1 cellular context compared by ENCODE assay signal in the genomic region with DNA sequence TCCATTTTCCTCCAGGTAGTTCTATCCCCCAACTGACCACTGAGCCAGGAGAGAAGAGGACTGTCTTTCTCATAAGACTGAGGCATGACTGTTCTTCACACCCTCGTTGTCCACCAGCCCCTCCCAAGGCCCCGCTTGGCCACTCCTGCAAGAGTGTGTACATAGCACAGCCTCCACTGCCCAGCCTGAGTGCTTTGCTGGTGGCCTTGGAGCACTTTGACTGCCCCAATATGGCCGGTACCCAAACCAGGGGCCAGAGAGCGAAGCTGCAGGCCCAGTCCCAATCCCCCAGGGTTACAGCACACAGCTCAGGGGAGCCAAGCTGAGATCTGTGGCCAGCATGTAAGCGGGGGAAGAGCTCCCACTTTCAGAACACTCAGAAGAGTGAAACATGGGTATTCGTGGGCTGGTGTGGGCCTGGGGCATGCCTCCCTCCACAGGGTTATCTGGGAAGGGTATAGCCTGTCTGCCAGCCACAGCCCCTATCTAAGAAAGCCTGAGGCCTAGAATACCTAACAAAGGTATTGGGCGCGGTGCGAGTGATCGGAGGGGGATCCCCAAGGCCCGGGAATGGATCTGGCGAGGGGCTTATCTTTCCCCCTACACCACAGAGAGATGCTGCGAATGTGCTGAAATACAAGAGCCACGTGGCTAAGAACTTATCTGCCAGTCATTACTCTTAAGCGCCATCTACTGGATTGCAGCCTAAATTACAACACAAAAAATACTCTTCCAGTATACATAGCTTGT.
TF ChIP-seq lines count a peak whose summit lies in the region.

No MANE protein-coding gene starts in this region.

TF ChIP-seq in HepG2, 621 proteins besides CTCF, POLR2A, EP300 and RAD21 (continued from another document):
- TF ChIP-seq, protein P1, sequence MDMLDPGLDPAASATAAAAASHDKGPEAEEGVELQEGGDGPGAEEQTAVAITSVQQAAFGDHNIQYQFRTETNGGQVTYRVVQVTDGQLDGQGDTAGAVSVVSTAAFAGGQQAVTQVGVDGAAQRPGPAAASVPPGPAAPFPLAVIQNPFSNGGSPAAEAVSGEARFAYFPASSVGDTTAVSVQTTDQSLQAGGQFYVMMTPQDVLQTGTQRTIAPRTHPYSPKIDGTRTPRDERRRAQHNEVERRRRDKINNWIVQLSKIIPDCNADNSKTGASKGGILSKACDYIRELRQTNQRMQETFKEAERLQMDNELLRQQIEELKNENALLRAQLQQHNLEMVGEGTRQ (IDR thresholded peaks at IDR 0.05; ENCODE audit: low read depth, low read length): no peak
- TF ChIP-seq, protein P1 (CRISPR knock-in tag; IDR thresholded peaks at IDR 0.05; ENCODE audit: borderline replicate concordance): peak; percentile 46; the same call in 1 of the 2 replicates
- TF ChIP-seq, protein P2, sequence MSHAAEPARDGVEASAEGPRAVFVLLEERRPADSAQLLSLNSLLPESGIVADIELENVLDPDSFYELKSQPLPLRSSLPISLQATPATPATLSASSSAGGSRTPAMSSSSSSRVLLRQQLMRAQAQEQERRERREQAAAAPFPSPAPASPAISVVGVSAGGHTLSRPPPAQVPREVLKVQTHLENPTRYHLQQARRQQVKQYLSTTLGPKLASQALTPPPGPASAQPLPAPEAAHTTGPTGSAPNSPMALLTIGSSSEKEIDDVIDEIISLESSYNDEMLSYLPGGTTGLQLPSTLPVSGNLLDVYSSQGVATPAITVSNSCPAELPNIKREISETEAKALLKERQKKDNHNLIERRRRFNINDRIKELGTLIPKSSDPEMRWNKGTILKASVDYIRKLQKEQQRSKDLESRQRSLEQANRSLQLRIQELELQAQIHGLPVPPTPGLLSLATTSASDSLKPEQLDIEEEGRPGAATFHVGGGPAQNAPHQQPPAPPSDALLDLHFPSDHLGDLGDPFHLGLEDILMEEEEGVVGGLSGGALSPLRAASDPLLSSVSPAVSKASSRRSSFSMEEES (CRISPR knock-in tag; IDR thresholded peaks at IDR 0.05): 0 out of 2 replicates have a peak, but pooled peaks have one; percentile 34
- TF ChIP-seq ZNF598 (CRISPR knock-in tag; IDR thresholded peaks at IDR 0.05; ENCODE audit: borderline replicate concordance) (peak; percentile 70; the same call in 1 of the 2 replicates), CEBPG (CRISPR knock-in tag; IDR thresholded peaks at IDR 0.05) (peak; percentile 25; the same call in 1 of the 2 replicates), ZNF12 (CRISPR knock-in tag; IDR thresholded peaks at IDR 0.05) (no peak), KLF15 (CRISPR knock-in tag; IDR thresholded peaks at IDR 0.05; ENCODE audit: borderline replicate concordance) (no peak), JARID2 (CRISPR knock-in tag; IDR thresholded peaks at IDR 0.05; ENCODE audit: insufficient replicate concordance) (no peak), SMC3 (IDR thresholded peaks at IDR 0.05; ENCODE audit: low read length) (peak; percentile 60), ZNF788 (CRISPR knock-in tag; IDR thresholded peaks at IDR 0.05; ENCODE audit: borderline replicate concordance) (no peak), ZNF496 (CRISPR knock-in tag; IDR thresholded peaks at IDR 0.05; ENCODE audit: insufficient replicate concordance) (no peak), SETDB1 (CRISPR knock-in tag; IDR thresholded peaks at IDR 0.05; ENCODE audit: borderline replicate concordance) (no peak), ZBTB7A (CRISPR knock-in tag; IDR thresholded peaks at IDR 0.05) (peak; percentile 56; the same call in 1 of the 2 replicates), ZBTB3 (CRISPR knock-in tag; IDR thresholded peaks at IDR 0.05; ENCODE audit: borderline replicate concordance, low read depth) (no peak), TEAD3 (CRISPR knock-in tag; optimal IDR thresholded peaks at IDR 0.05; ENCODE audit: borderline replicate concordance) (peak; percentile 48), STAG1 (CRISPR knock-in tag; IDR thresholded peaks at IDR 0.05) (peak; percentile 80), PPARG (CRISPR knock-in tag; conservative IDR thresholded peaks at IDR 0.05) (0 out of 2 replicates have a peak, but pooled peaks have one; percentile 21), ZMYM4 (CRISPR knock-in tag; IDR thresholded peaks at IDR 0.05) (peak; percentile 72; the same call in 1 of the 2 replicates)
- TF ChIP-seq, protein P3, sequence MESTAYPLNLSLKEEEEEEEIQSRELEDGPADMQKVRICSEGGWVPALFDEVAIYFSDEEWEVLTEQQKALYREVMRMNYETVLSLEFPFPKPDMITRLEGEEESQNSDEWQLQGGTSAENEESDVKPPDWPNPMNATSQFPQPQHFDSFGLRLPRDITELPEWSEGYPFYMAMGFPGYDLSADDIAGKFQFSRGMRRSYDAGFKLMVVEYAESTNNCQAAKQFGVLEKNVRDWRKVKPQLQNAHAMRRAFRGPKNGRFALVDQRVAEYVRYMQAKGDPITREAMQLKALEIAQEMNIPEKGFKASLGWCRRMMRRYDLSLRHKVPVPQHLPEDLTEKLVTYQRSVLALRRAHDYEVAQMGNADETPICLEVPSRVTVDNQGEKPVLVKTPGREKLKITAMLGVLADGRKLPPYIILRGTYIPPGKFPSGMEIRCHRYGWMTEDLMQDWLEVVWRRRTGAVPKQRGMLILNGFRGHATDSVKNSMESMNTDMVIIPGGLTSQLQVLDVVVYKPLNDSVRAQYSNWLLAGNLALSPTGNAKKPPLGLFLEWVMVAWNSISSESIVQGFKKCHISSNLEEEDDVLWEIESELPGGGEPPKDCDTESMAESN (CRISPR knock-in tag; conservative IDR thresholded peaks at IDR 0.05): 0 out of 2 replicates have a peak, but pooled peaks have one; percentile 48
- TF ChIP-seq, protein P4, sequence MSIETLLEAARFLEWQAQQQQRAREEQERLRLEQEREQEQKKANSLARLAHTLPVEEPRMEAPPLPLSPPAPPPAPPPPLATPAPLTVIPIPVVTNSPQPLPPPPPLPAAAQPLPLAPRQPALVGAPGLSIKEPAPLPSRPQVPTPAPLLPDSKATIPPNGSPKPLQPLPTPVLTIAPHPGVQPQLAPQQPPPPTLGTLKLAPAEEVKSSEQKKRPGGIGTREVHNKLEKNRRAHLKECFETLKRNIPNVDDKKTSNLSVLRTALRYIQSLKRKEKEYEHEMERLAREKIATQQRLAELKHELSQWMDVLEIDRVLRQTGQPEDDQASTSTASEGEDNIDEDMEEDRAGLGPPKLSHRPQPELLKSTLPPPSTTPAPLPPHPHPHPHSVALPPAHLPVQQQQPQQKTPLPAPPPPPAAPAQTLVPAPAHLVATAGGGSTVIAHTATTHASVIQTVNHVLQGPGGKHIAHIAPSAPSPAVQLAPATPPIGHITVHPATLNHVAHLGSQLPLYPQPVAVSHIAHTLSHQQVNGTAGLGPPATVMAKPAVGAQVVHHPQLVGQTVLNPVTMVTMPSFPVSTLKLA (IDR thresholded peaks at IDR 0.05): peak; percentile 46; the same call in 1 of the 2 replicates
- TF ChIP-seq, protein P5, sequence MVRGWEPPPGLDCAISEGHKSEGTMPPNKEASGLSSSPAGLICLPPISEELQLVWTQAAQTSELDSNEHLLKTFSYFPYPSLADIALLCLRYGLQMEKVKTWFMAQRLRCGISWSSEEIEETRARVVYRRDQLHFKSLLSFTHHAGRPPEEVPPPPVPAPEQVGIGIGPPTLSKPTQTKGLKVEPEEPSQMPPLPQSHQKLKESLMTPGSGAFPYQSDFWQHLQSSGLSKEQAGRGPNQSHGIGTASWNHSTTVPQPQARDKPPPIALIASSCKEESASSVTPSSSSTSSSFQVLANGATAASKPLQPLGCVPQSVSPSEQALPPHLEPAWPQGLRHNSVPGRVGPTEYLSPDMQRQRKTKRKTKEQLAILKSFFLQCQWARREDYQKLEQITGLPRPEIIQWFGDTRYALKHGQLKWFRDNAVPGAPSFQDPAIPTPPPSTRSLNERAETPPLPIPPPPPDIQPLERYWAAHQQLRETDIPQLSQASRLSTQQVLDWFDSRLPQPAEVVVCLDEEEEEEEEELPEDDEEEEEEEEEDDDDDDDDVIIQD (CRISPR knock-in tag; IDR thresholded peaks at IDR 0.05; ENCODE audit: low read depth): peak; percentile 46; the same call in 1 of the 2 replicates
- TF ChIP-seq, protein P6, sequence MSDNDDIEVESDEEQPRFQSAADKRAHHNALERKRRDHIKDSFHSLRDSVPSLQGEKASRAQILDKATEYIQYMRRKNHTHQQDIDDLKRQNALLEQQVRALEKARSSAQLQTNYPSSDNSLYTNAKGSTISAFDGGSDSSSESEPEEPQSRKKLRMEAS (IDR thresholded peaks at IDR 0.05): peak; percentile 68
- TF ChIP-seq, protein P7, sequence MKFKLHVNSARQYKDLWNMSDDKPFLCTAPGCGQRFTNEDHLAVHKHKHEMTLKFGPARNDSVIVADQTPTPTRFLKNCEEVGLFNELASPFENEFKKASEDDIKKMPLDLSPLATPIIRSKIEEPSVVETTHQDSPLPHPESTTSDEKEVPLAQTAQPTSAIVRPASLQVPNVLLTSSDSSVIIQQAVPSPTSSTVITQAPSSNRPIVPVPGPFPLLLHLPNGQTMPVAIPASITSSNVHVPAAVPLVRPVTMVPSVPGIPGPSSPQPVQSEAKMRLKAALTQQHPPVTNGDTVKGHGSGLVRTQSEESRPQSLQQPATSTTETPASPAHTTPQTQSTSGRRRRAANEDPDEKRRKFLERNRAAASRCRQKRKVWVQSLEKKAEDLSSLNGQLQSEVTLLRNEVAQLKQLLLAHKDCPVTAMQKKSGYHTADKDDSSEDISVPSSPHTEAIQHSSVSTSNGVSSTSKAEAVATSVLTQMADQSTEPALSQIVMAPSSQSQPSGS (CRISPR knock-in tag; IDR thresholded peaks at IDR 0.05): 0 out of 2 replicates have a peak, but pooled peaks have one; percentile 40
